In the genomic region with DNA sequence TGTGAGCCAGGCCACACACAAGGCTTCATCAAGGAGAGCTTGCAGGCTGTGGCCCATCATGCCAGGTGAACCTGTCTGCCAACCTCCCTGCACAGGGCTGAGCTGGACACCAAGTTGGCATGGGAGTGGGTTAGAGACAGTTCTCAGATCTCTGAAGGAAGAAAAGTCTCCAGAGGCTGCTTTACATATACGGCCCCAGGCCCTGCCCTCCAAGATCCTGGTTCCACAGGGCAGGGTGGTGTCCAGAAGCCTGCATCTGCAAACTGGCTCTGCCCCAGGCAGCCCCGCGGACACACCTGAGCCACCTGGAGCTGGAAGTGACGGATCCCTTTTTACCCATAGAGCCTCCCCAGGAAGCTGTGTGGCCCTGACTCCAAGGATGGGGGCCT, we compare ENCODE assay signal across 15 cellular contexts. TPM values are rescaled to one million over a fixed set of nuclear protein-coding genes. Genes with fewer than 3 reads are reported as not detected.
DNase-seq lines count a peak whose midpoint lies in the region; ATAC-seq and TF ChIP-seq lines count a peak whose summit lies in the region.
"Had no signal": no experiment of that assay in that cellular context is flagged by ENCODE, and none has a peak within 500 bp of the region (broad histone marks: within the 10 kb centered on the region; RNA-seq: fewer than 3 reads in every experiment).

No MANE protein-coding gene starts in this region.

- H3K9me3 ChIP-seq in heart left ventricle (no peaks in the 10 kb centered on the region), gastrocnemius medialis (no peaks in the 10 kb centered on the region)
- H3K9me3 ChIP-seq: A549, SK-N-SH had no signal

- no peak overlapping the region for H3K4me3 Mint-ChIP-seq in activated naive CD4-positive, alpha-beta T cell treated with anti-CD3 and anti-CD28 coated beads for 36 hours
- H3K4me3 Mint-ChIP-seq: activated naive CD4-positive, alpha-beta T cell treated with anti-CD3 and anti-CD28 coated beads, Interleukin-2, amount 10 ng/mL, durations not matched to agents 7 days and 5 days had no signal

- H3K27ac ChIP-seq in heart left ventricle (peak overlapping the region in 10 of 12 donors; percentile 5 to 73 (median 38)), layer of hippocampus (ENCODE audit: low read depth, low read length) (peak overlapping the region; percentile 31), gastrocnemius medialis (peak overlapping the region; percentile 5 to 70 (median 58))
- H3K27ac ChIP-seq: brain microvascular endothelial cell had no signal

- no peaks in the 10 kb centered on the region for H3K9me3 Mint-ChIP-seq in activated naive CD4-positive, alpha-beta T cell treated with anti-CD3 and anti-CD28 coated beads for 36 hours
- H3K9me3 Mint-ChIP-seq: activated naive CD4-positive, alpha-beta T cell treated with anti-CD3 and anti-CD28 coated beads, Interleukin-2, amount 10 ng/mL, durations not matched to agents 7 days and 5 days; CD4-positive, alpha-beta memory T cell; nephron had no signal

- in situ Hi-C loops in gastrocnemius medialis (cut with MboI; ENCODE audit: low sequenced_read_pairs in 4 of 4): loop anchor here in 3 of 4 donors (10.0 to 25.0 kb wide), 3 partner anchors 302 to 409 kb away; partner anchors contain the start of genes RAMP1 (in 3 of the 3) and UBE2F (in 1 of the 3)

- WGBS in heart left ventricle, 4 donors: 75 to 87% (median 81%) methylated on average over 4 of the region's 4 CpGs

- peaks cover 3% of the 10 kb centered on the region for H3K4me1 Mint-ChIP-seq in activated naive CD4-positive, alpha-beta T cell treated with anti-CD3 and anti-CD28 coated beads for 36 hours (ENCODE audit: low read depth)

- no peak for TF ChIP-seq CTCF in heart left ventricle (IDR thresholded peaks at IDR 0.05)
- no peak for TF ChIP-seq CTCF in gastrocnemius medialis (IDR thresholded peaks at IDR 0.05 in 4 of 5, conservative IDR thresholded peaks at IDR 0.05 in 1 of 5)

- ATAC-seq in heart left ventricle: no peak
- no peak for ATAC-seq in Right ventricle myocardium superior (ENCODE audit: poor library complexity)
- no peak for ATAC-seq in gastrocnemius medialis
- no peak for ATAC-seq in HG02623 (IDR thresholded peaks at IDR 0.05; ENCODE audit: unreplicated experiment)

- peaks cover 21% of the 10 kb centered on the region for H3K36me3 Mint-ChIP-seq in activated naive CD4-positive, alpha-beta T cell treated with anti-CD3 and anti-CD28 coated beads for 36 hours (ENCODE audit: low read depth)

- H3K27me3 Mint-ChIP-seq in activated naive CD4-positive, alpha-beta T cell treated with anti-CD3 and anti-CD28 coated beads for 36 hours (ENCODE audit: low read depth): no peaks in the 10 kb centered on the region
- H3K27me3 Mint-ChIP-seq: activated naive CD4-positive, alpha-beta T cell treated with anti-CD3 and anti-CD28 coated beads, Interleukin-2, amount 10 ng/mL, durations not matched to agents 7 days and 5 days; CD4-positive, alpha-beta memory T cell had no signal

- H3K36me3 ChIP-seq in heart left ventricle: peaks cover 0 to 91% (median 49%) of the 10 kb centered on the region in 9 donors
- H3K36me3 ChIP-seq in gastrocnemius medialis: peaks cover 0 to 70% of the 10 kb centered on the region in 2 donors
- H3K36me3 ChIP-seq: brain microvascular endothelial cell had no signal

- DNase-seq in heart left ventricle: peak in 2 of 5 donors; percentile 22 to 49
- no peak for DNase-seq in Right ventricle myocardium superior
- no peak for DNase-seq in gastrocnemius medialis
- DNase-seq in activated naive CD4-positive, alpha-beta T cell treated with anti-CD3 and anti-CD28 coated beads for 36 hours: no peak
- DNase-seq in activated naive CD4-positive, alpha-beta T cell treated with anti-CD3 and anti-CD28 coated beads, Interleukin-2, amount 50 U/mL, for 16 hours: no peak
- DNase-seq in NCI-H146 (lab: John Stamatoyannopoulos, UW): no peak
- DNase-seq: NCI-H187 treated with DMSO at 0.1 percent for 48 hours had no signal

- H3K4me3 ChIP-seq in heart left ventricle (no peak overlapping the region), gastrocnemius medialis (no peak overlapping the region)
- H3K4me3 ChIP-seq: A549 had no signal

- H3K27ac Mint-ChIP-seq in activated naive CD4-positive, alpha-beta T cell treated with anti-CD3 and anti-CD28 coated beads for 36 hours: no peak overlapping the region
- H3K27ac Mint-ChIP-seq: activated naive CD4-positive, alpha-beta T cell treated with anti-CD3 and anti-CD28 coated beads, Interleukin-2, amount 10 ng/mL, durations not matched to agents 7 days and 5 days had no signal

- intact Hi-C loops in heart left ventricle (cut with DNase I): loop anchor here in 7 of 10 donors (5.0 to 10.0 kb wide), 6 partner anchors 99 to 409 kb away; partner anchors contain the start of genes RAMP1 (in 6 of the 7) and ERFE (in 1 of the 7)
- intact Hi-C loops in Right ventricle myocardium superior (cut with DNase I): loop anchor here (5.0 to 10.0 kb wide), 2 partner anchors 199 to 407 kb away; partner anchors contain the start of genes RAMP1 and SCLY
- intact Hi-C loops in gastrocnemius medialis (cut with DNase I; ENCODE audit: low total_unique reads): loop anchor here (5.0 kb wide), 1 partner anchor 402 kb away; no protein-coding TSS in a partner anchor
- intact Hi-C loops in activated naive CD4-positive, alpha-beta T cell treated with anti-CD3 and anti-CD28 coated beads for 36 hours (cut with micrococcal nuclease): loop anchor here (10.0 kb wide), 1 partner anchor 489 kb away; no protein-coding TSS in a partner anchor

- no peaks in the 10 kb centered on the region for H3K27me3 ChIP-seq in heart left ventricle
- no peaks in the 10 kb centered on the region for H3K27me3 ChIP-seq in layer of hippocampus (ENCODE audit: control insufficient read depth, insufficient read depth, low read length)
- no peaks in the 10 kb centered on the region for H3K27me3 ChIP-seq in gastrocnemius medialis
- H3K27me3 ChIP-seq: brain microvascular endothelial cell had no signal

- CTCF ChIA-PET in activated naive CD4-positive, alpha-beta T cell treated with anti-CD3 and anti-CD28 coated beads for 36 hours (lab: Charles Lee): interaction anchor here (0.7 to 3.2 kb wide), 8 partner anchors 11 to 406 kb away, joined by 3 to 13 read pairs (median 5); no protein-coding TSS in a partner anchor

- H3K4me1 ChIP-seq in heart left ventricle (peaks cover 0 to 38% (median 24%) of the 10 kb centered on the region in 12 donors), gastrocnemius medialis (peaks cover 16 to 18% of the 10 kb centered on the region in 2 donors)

- no peak for TF ChIP-seq POLR2A in heart left ventricle (IDR thresholded peaks at IDR 0.05)
- TF ChIP-seq POLR2A in gastrocnemius medialis (IDR thresholded peaks at IDR 0.05): no peak

RNA-seq across cellular contexts. Expression of gene HES6, which starts 24.2 kb away (rescaled TPM):
- total RNA-seq in heart left ventricle: 1 to 10 TPM in 8 of 9 donors, under 1 TPM in 1; 0.45 to 5.9 (median 2.5) TPM
- 1 to 10 TPM; 3.7 to 9.1 TPM for polyA plus RNA-seq in heart left ventricle
- 2.5 TPM for total RNA-seq in Right ventricle myocardium superior
- total RNA-seq in gastrocnemius medialis: 10 to 100 TPM; 10.9 to 49.1 (median 27.2) TPM
- 1 to 10 TPM; 3.1 to 4.0 TPM for total RNA-seq in activated naive CD4-positive, alpha-beta T cell treated with anti-CD3 and anti-CD28 coated beads for 36 hours

RNA-seq across cellular contexts. Expression of gene PER2, which starts 24.3 kb away (rescaled TPM):
- total RNA-seq in heart left ventricle (10 to 100 TPM in 2 of 9 donors, 1 to 10 TPM in 7; 1.6 to 17.1 (median 5.4) TPM), Right ventricle myocardium superior (3.6 TPM), gastrocnemius medialis (1 to 10 TPM; 4.1 to 7.5 (median 6.7) TPM)
- polyA plus RNA-seq in heart left ventricle: 1 to 10 TPM; 2.2 TPM
- total RNA-seq in activated naive CD4-positive, alpha-beta T cell treated with anti-CD3 and anti-CD28 coated beads for 36 hours: 1 to 10 TPM; 7.1 to 7.8 TPM

RNA-seq across cellular contexts. Expression of gene TRAF3IP1, which starts 56.3 kb away (rescaled TPM):
- total RNA-seq in heart left ventricle (10 to 100 TPM in 7 of 9 donors, 1 to 10 TPM in 2; 3.8 to 20.3 (median 13.8) TPM), Right ventricle myocardium superior (13.6 TPM), gastrocnemius medialis (10 to 100 TPM in 2 of 4 donors, 1 to 10 TPM in 2; 8.5 to 20.8 (median 10.9) TPM)
- 1 to 10 TPM; 6.3 to 7.8 TPM for polyA plus RNA-seq in heart left ventricle
- total RNA-seq in activated naive CD4-positive, alpha-beta T cell treated with anti-CD3 and anti-CD28 coated beads for 36 hours: 1 to 10 TPM; 3.6 to 6.1 TPM
